Comparison of ENCODE assay signal across 10 cellular contexts in genomic region chr4:176357359-176358082, GRCh38. TPM values are rescaled to one million over a fixed set of nuclear protein-coding genes. Genes with fewer than 3 reads are reported as not detected.
DNase-seq lines count a peak whose midpoint lies in the region; ATAC-seq and TF ChIP-seq lines count a peak whose summit lies in the region.
"Had no signal": no experiment of that assay in that cellular context is flagged by ENCODE, and none has a peak within 500 bp of the region (broad histone marks: within the 10 kb centered on the region; RNA-seq: fewer than 3 reads in every experiment).

No MANE protein-coding gene starts in this region.

- H3K9me3 ChIP-seq in HUES64 (ENCODE audit: insufficient read depth, low read depth, low read length), result peaks cover 41% of the 10 kb centered on the region
- H3K9me3 ChIP-seq in hepatocyte (ENCODE audit: low read depth), result no peaks in the 10 kb centered on the region

- no peaks in the 10 kb centered on the region for H3K79me2 ChIP-seq in hepatocyte

- intact Hi-C loops in posterior cingulate gyrus (cut with DNase I), result no loop called here

- no peak overlapping the region for H3K9ac ChIP-seq in HUES64 (ENCODE audit: low read depth, low read length)

- no peak overlapping the region for H3K27ac Mint-ChIP-seq in type B pancreatic cell

- H3K27me3 Mint-ChIP-seq in type B pancreatic cell, result no peaks in the 10 kb centered on the region

- H2AFZ ChIP-seq in hepatocyte, result no peak overlapping the region

- WGBS in HUES64, result 69% methylated on average over 4 of the region's 4 CpGs
- WGBS in hepatocyte (ENCODE audit: low lambda C conversion rate, missing lambda C conversion rate), result 53% methylated on average over 4 of the region's 4 CpGs

- in situ Hi-C loops in GM13976 (cut with MboI; ENCODE audit: low sequenced_read_pairs, unreplicated experiment), result loop anchor here (25.0 kb wide), 1 partner anchor 430 kb away; the partner anchor contains the start of gene VEGFC

- H3K9me2 ChIP-seq in hepatocyte (replicated peaks; ENCODE audit: insufficient read depth), result no peaks in the 10 kb centered on the region

- no peaks in the 10 kb centered on the region for H3K4me1 Mint-ChIP-seq in type B pancreatic cell (ENCODE audit: unreplicated experiment)

- ATAC-seq in GM19463 (IDR thresholded peaks at IDR 0.05; ENCODE audit: unreplicated experiment) (peak; percentile 98), HG02885 (IDR thresholded peaks at IDR 0.05; ENCODE audit: poor library complexity, unreplicated experiment) (peak; percentile 99)
- ATAC-seq: left ventricle myocardium superior had no signal

- H3K27me3 ChIP-seq in HUES64 (ENCODE audit: insufficient read depth, low read length), result no peaks in the 10 kb centered on the region
- H3K27me3 ChIP-seq in hepatocyte, result no peaks in the 10 kb centered on the region

- H3K36me3 ChIP-seq in HUES64 (ENCODE audit: insufficient read depth, low read length) (0 out of 2 replicates have a peak, but pooled peaks cover 4% of the 10 kb centered on the region), hepatocyte (replicated peaks; ENCODE audit: insufficient read depth, low read depth) (no peaks in the 10 kb centered on the region)

- H3K9me3 Mint-ChIP-seq in type B pancreatic cell, result peaks cover 11% of the 10 kb centered on the region

- H3K4me3 Mint-ChIP-seq in type B pancreatic cell, result no peak overlapping the region

- TF ChIP-seq CTCF in GM13976 (IDR thresholded peaks at IDR 0.05; ENCODE audit: borderline replicate concordance, control extremely low read depth, extremely low read depth, insufficient read depth, missing control alignments) (no peak), type B pancreatic cell (conservative IDR thresholded peaks at IDR 0.05) (no peak), hepatocyte (IDR thresholded peaks at IDR 0.05; ENCODE audit: poor library complexity) (no peak)

- no peaks in the 10 kb centered on the region for H4K20me1 ChIP-seq in hepatocyte (ENCODE audit: insufficient read depth, poor library complexity, severe bottlenecking)

- no peaks in the 10 kb centered on the region for H3K36me3 Mint-ChIP-seq in type B pancreatic cell

- H3K27ac ChIP-seq in HUES64 (ENCODE audit: low read depth, low read length) (peak overlapping the region; percentile 72; the same call in 1 of the 2 replicates), hepatocyte (no peak overlapping the region)

- H3K4me3 ChIP-seq in HUES64 (ENCODE audit: low read length) (no peak overlapping the region), hepatocyte (no peak overlapping the region)

- H3K4me2 ChIP-seq in hepatocyte, result no peak overlapping the region

- H3K4me1 ChIP-seq in HUES64 (ENCODE audit: insufficient read depth, low read length), result peaks cover 25% of the 10 kb centered on the region
- no peaks in the 10 kb centered on the region for H3K4me1 ChIP-seq in hepatocyte (ENCODE audit: insufficient read depth)

- DNase-seq in GM13976 (ENCODE audit: low spot score), result peak; percentile 53
- DNase-seq in stimulated activated CD4-positive, alpha-beta T cell treated with anti-CD3 and anti-CD28 coated beads, Interleukin-4, amount 100 ng/mL, for 4 hours, result no peak
- DNase-seq in type B pancreatic cell (ENCODE audit: extremely low spot score, unreplicated experiment), result no peak
- DNase-seq in hepatocyte (ENCODE audit: low spot score), result no peak
- DNase-seq in posterior cingulate gyrus, result no peak
- DNase-seq: amniotic stem cell, left ventricle myocardium superior had no signal

RNA-seq across cellular contexts. Expression of gene SPCS3, which starts 37.8 kb away (rescaled TPM):
- 45.2 TPM for polyA plus RNA-seq in HUES64 (2013, experiment 1 of 2)
- polyA plus RNA-seq in HUES64 (2013, experiment 2 of 2), result 55.4 TPM
- total RNA-seq in type B pancreatic cell (ENCODE audit: low replicate concordance), result 87.1 and 106 TPM in 2 replicates
- total RNA-seq in hepatocyte, result 123 and 148 TPM in 2 replicates
- 102 and 104 TPM in 2 replicates for polyA plus RNA-seq in hepatocyte
